In genomic region chr10:24814568-24815313, GRCh38 we compare ENCODE assay signal across 13 cellular contexts.
A peak's percentile ranks its signal among the peaks of the same experiment; 100 is the strongest.
DNase-seq lines count a peak whose midpoint lies in the region; ATAC-seq, FAIRE-seq and TF ChIP-seq lines count a peak whose summit lies in the region.
"Had no signal": no experiment of that assay in that cellular context is flagged by ENCODE, and none has a peak within 500 bp of the region (broad histone marks: within the 10 kb centered on the region; RNA-seq: fewer than 3 reads in every experiment).

No MANE protein-coding gene starts in this region.

- ATAC-seq in HG03342 (IDR thresholded peaks at IDR 0.05; ENCODE audit: unreplicated experiment) (no peak), HG02798 (IDR thresholded peaks at IDR 0.05; ENCODE audit: poor library complexity, unreplicated experiment) (no peak), HG02610 (IDR thresholded peaks at IDR 0.05; ENCODE audit: unreplicated experiment) (no peak)
- ATAC-seq: CD8-positive, alpha-beta T cell had no signal

- H3K9ac ChIP-seq in astrocyte (ENCODE audit: low read length), result no peak overlapping the region

- H3K27ac ChIP-seq in astrocyte (ENCODE audit: low read depth, low read length), result peak overlapping the region; percentile 9

- peaks cover 9% of the 10 kb centered on the region for H3K4me1 Mint-ChIP-seq in astrocyte (ENCODE audit: low read depth, unreplicated experiment)
- H3K4me1 Mint-ChIP-seq: activated B cell treated with CpG ODN at 0.5 μM for 24 hours had no signal

- H3K4me1 ChIP-seq in astrocyte (ENCODE audit: insufficient read depth, low read length), result peaks cover 15% of the 10 kb centered on the region

- no peaks in the 10 kb centered on the region for H3K27me3 Mint-ChIP-seq in astrocyte (ENCODE audit: low read depth, unreplicated experiment)
- H3K27me3 Mint-ChIP-seq: activated B cell treated with CpG ODN at 0.5 μM for 24 hours had no signal

- H3K27ac Mint-ChIP-seq in astrocyte (ENCODE audit: unreplicated experiment), result no peak overlapping the region
- H3K27ac Mint-ChIP-seq: activated B cell treated with CpG ODN at 0.5 μM for 24 hours; CD8-positive, alpha-beta T cell had no signal

- no peak for TF ChIP-seq RAD21 in Ishikawa (IDR thresholded peaks at IDR 0.05; ENCODE audit: low read depth)

- TF ChIP-seq CTCF in astrocyte (IDR thresholded peaks at IDR 0.05; ENCODE audit: insufficient read depth, low read depth, low read length) (no peak), kidney epithelial cell (IDR thresholded peaks at IDR 0.05; ENCODE audit: insufficient read depth, low read length, poor library complexity, severe bottlenecking) (no peak)

- H3K9me3 ChIP-seq in astrocyte (ENCODE audit: insufficient read depth, low read depth, low read length), result no peaks in the 10 kb centered on the region
- H3K9me3 ChIP-seq: esophagus squamous epithelium had no signal

- no peak for FAIRE-seq in astrocyte (lab: Jason Lieb, UNC)

- H4K20me1 ChIP-seq in astrocyte (ENCODE audit: insufficient read depth, low read length), result no peaks in the 10 kb centered on the region

- H3K4me2 ChIP-seq in astrocyte (ENCODE audit: low read length), result peak overlapping the region; percentile 39

- H3K79me2 ChIP-seq in astrocyte (ENCODE audit: insufficient read depth, low read length), result no peaks in the 10 kb centered on the region

- TF ChIP-seq EP300 in Ishikawa (IDR thresholded peaks at IDR 0.05; ENCODE audit: borderline replicate concordance), result no peak

- H3K36me3 ChIP-seq in astrocyte (ENCODE audit: insufficient read depth, low read length) (no peaks in the 10 kb centered on the region), kidney epithelial cell (ENCODE audit: control insufficient read depth, insufficient read depth, low read length) (no peaks in the 10 kb centered on the region)
- H3K36me3 ChIP-seq: esophagus squamous epithelium had no signal

- H3K27me3 ChIP-seq in astrocyte (ENCODE audit: insufficient read depth, low read length), result no peaks in the 10 kb centered on the region
- H3K27me3 ChIP-seq in kidney epithelial cell (ENCODE audit: control insufficient read depth, insufficient read depth, low read length), result no peaks in the 10 kb centered on the region
- H3K27me3 ChIP-seq: esophagus squamous epithelium had no signal

- H2AFZ ChIP-seq in astrocyte (ENCODE audit: low read depth, low read length), result no peak overlapping the region

- H3K4me3 ChIP-seq in astrocyte (ENCODE audit: insufficient read depth, low read depth, low read length) (no peak overlapping the region), kidney epithelial cell (ENCODE audit: low read depth, low read length) (no peak overlapping the region)
- H3K4me3 ChIP-seq: esophagus squamous epithelium had no signal

- no peaks in the 10 kb centered on the region for H3K9me3 Mint-ChIP-seq in astrocyte (ENCODE audit: unreplicated experiment)
- H3K9me3 Mint-ChIP-seq: activated B cell treated with CpG ODN at 0.5 μM for 24 hours; CD8-positive, alpha-beta T cell had no signal

- peak; percentile 59 for DNase-seq in EH (ENCODE audit: low read depth)
- DNase-seq in astrocyte (ENCODE audit: low read depth), result peak; percentile 68
- DNase-seq in kidney epithelial cell (ENCODE audit: low read depth), result peak; percentile 65
- DNase-seq: activated B cell treated with CpG ODN at 0.5 μM for 24 hours; activated T-cell treated with anti-CD3 and anti-CD28 coated beads, Interleukin-2, amount 50 U/mL, for 48 hours; CD8-positive, alpha-beta T cell; central memory CD4-positive, alpha-beta T cell; esophagus squamous epithelium; NCI-H1436 treated with DMSO at 0.1 percent for 48 hours had no signal

- H3K4me3 Mint-ChIP-seq in astrocyte (ENCODE audit: unreplicated experiment), result no peak overlapping the region
- H3K4me3 Mint-ChIP-seq: activated B cell treated with CpG ODN at 0.5 μM for 24 hours; CD8-positive, alpha-beta T cell had no signal

- no peaks in the 10 kb centered on the region for H3K36me3 Mint-ChIP-seq in astrocyte (ENCODE audit: low read depth, unreplicated experiment)
- H3K36me3 Mint-ChIP-seq: CD8-positive, alpha-beta T cell had no signal

TF ChIP-seq in Ishikawa, 13 proteins besides CTCF, POLR2A, EP300 and RAD21:
- peak; percentile 82 for TF ChIP-seq CEBPB (IDR thresholded peaks at IDR 0.05)
- no peak for TF ChIP-seq USF1 (IDR thresholded peaks at IDR 0.05)
TF ChIP-seq in Ishikawa: peak in this region for 1.
